15 cellular contexts compared by ENCODE assay signal in genomic region chr11:27118371-27118770, GRCh38.
"Had no signal": no experiment of that assay in that cellular context is flagged by ENCODE, and none has a peak within 500 bp of the region (broad histone marks: within the 10 kb centered on the region; RNA-seq: fewer than 3 reads in every experiment).

No MANE protein-coding gene starts in this region.

- H2AFZ ChIP-seq: neural progenitor cell, parathyroid adenoma had no signal

- H3K27me3 ChIP-seq: esophagus muscularis mucosa, neural progenitor cell, upper lobe of right lung had no signal

- H3K4me2 ChIP-seq: neural progenitor cell had no signal

- H3K9me3 ChIP-seq: esophagus muscularis mucosa, thoracic aorta, upper lobe of right lung had no signal

- H3K27ac ChIP-seq: esophagus muscularis mucosa, neural progenitor cell, parathyroid adenoma, upper lobe of right lung, VCaP had no signal

- H3K4me3 ChIP-seq: esophagus muscularis mucosa, neural progenitor cell, thoracic aorta, upper lobe of right lung had no signal

- H3K36me3 ChIP-seq: esophagus muscularis mucosa, neural progenitor cell, thoracic aorta, upper lobe of right lung had no signal

- DNase-seq: activated CD4-positive, alpha-beta T cell treated with anti-CD3 and anti-CD28 coated beads, Interleukin-2, amount 50 U/mL, for 48 hours; activated CD8-positive, alpha-beta memory T cell treated with anti-CD3 and anti-CD28 coated beads, Interleukin-2, amount 10 ng/mL, durations not matched to agents 7 days and 5 days; activated naive CD4-positive, alpha-beta T cell treated with anti-CD3 and anti-CD28 coated beads for 36 hours; activated naive CD8-positive, alpha-beta T cell treated with anti-CD3 and anti-CD28 coated beads, Interleukin-2, amount 50 U/mL, for 24 hours; activated T-cell treated with anti-CD3 and anti-CD28 coated beads, Interleukin-2, amount 50 U/mL, for 1 hour; T-cell; T1000; upper lobe of right lung had no signal

- ATAC-seq: activated CD8-positive, alpha-beta memory T cell treated with anti-CD3 and anti-CD28 coated beads, Interleukin-2, amount 10 ng/mL, durations not matched to agents 7 days and 5 days; activated naive CD8-positive, alpha-beta T cell treated with anti-CD3 and anti-CD28 coated beads, Interleukin-2, amount 50 U/mL, for 24 hours; left lobe of liver; stimulated activated effector memory CD8-positive, alpha-beta T cell treated with anti-CD3 and anti-CD28 coated beads, Interleukin-12 subunit alpha, Interleukin-12 subunit beta, amount 100 ng/mL, for 72 hours; T-cell; upper lobe of right lung had no signal

- H3K4me1 ChIP-seq: neural progenitor cell, parathyroid adenoma, upper lobe of right lung had no signal

- H3K79me2 ChIP-seq: parathyroid adenoma had no signal

- H3K9ac ChIP-seq: neural progenitor cell, parathyroid adenoma had no signal
